ENCODE assay signal across 15 cellular contexts in genomic region chr6:125808060-125808459, GRCh38. TPM values are rescaled to one million over a fixed set of nuclear protein-coding genes. Genes with fewer than 3 reads are reported as not detected.
DNase-seq lines count a peak whose midpoint lies in the region; ATAC-seq, FAIRE-seq and TF ChIP-seq lines count a peak whose summit lies in the region.
"Had no signal": no experiment of that assay in that cellular context is flagged by ENCODE, and none has a peak within 500 bp of the region (broad histone marks: within the 10 kb centered on the region; RNA-seq: fewer than 3 reads in every experiment).

No MANE protein-coding gene starts in this region.

- H3K9ac ChIP-seq in OCI-LY3 (ENCODE audit: low read length) = peak overlapping the region; percentile 27; the same call in 1 of the 2 replicates

- no peak for TF ChIP-seq CTCF in CD4-positive, alpha-beta T cell (IDR thresholded peaks at IDR 0.05)
- TF ChIP-seq CTCF in OCI-LY3 (IDR thresholded peaks at IDR 0.05; ENCODE audit: low read depth, low read length) (no peak), type B pancreatic cell (conservative IDR thresholded peaks at IDR 0.05) (no peak)

- intact Hi-C loops in CD4-positive, alpha-beta T cell (cut with DNase I, micrococcal nuclease) = no loop called here

- no peaks in the 10 kb centered on the region for H3K27me3 ChIP-seq in CD4-positive, alpha-beta T cell (ENCODE audit: control insufficient read depth, insufficient read depth, low read length)
- H3K27me3 ChIP-seq in OCI-LY3 (ENCODE audit: low read depth, low read length) = no peaks in the 10 kb centered on the region
- H3K27me3 ChIP-seq in small intestine (ENCODE audit: control insufficient read depth in 2 of 2, insufficient read depth in 2 of 2, low read length in 2 of 2) = no peaks in the 10 kb centered on the region
- H3K27me3 ChIP-seq: thyroid gland had no signal

- no peak overlapping the region for H2AFZ ChIP-seq in OCI-LY3 (ENCODE audit: low read depth, low read length)

- ATAC-seq in CD4-positive, alpha-beta T cell (ENCODE audit: poor library complexity) = peak; percentile 41
- ATAC-seq in GM19351 (IDR thresholded peaks at IDR 0.05; ENCODE audit: unreplicated experiment) (peak; percentile 18), HG02970 (IDR thresholded peaks at IDR 0.05; ENCODE audit: low FRiP score, unreplicated experiment) (no peak)
- peak; percentile 24 for ATAC-seq in effector memory CD8-positive, alpha-beta T cell (replicated peaks)
- ATAC-seq: esophagus mucosa had no signal

- POLR2A ChIA-PET in CD4-positive, alpha-beta T cell (lab: Charles Lee) = interaction anchor here (1.9 kb wide), 1 partner anchor 17 kb away, joined by 13 read pairs; the partner anchor contains the start of gene NCOA7

- no peak overlapping the region for H3K4me3 Mint-ChIP-seq in CD4-positive, alpha-beta T cell
- H3K4me3 Mint-ChIP-seq in effector memory CD8-positive, alpha-beta T cell = peak overlapping the region; percentile 9 to 49
- H3K4me3 Mint-ChIP-seq in type B pancreatic cell = no peak overlapping the region

- H3K9me3 Mint-ChIP-seq in CD4-positive, alpha-beta T cell = no peaks in the 10 kb centered on the region
- no peaks in the 10 kb centered on the region for H3K9me3 Mint-ChIP-seq in effector memory CD8-positive, alpha-beta T cell
- H3K9me3 Mint-ChIP-seq in type B pancreatic cell = peaks cover 7% of the 10 kb centered on the region

- peak overlapping the region; percentile 74 for H3K4me2 ChIP-seq in OCI-LY3 (ENCODE audit: low read length)

- H3K27ac ChIP-seq in CD4-positive, alpha-beta T cell (ENCODE audit: low read depth, low read length) = no peak overlapping the region
- H3K27ac ChIP-seq in OCI-LY3 (ENCODE audit: low read length) (peak overlapping the region; percentile 70), small intestine (ENCODE audit: low read depth in 1 of 2, low read length in 1 of 2) (peak overlapping the region in 1 of 2 donors; percentile 42)
- H3K27ac ChIP-seq: HL-60, thyroid gland had no signal

- H3K27ac Mint-ChIP-seq in CD4-positive, alpha-beta T cell = peak overlapping the region; percentile 45
- H3K27ac Mint-ChIP-seq in effector memory CD8-positive, alpha-beta T cell = peak overlapping the region in 1 of 2 donors; percentile 10
- no peak overlapping the region for H3K27ac Mint-ChIP-seq in type B pancreatic cell

- peaks cover 4% of the 10 kb centered on the region; the same call in 1 of the 2 replicates for H4K20me1 ChIP-seq in OCI-LY3 (ENCODE audit: insufficient read depth, low read length)

- 70 to 77% (median 71%) methylated on average over 4 of the region's 4 CpGs for WGBS in small intestine, 3 donors

- peaks cover 84% of the 10 kb centered on the region for H3K79me2 ChIP-seq in OCI-LY3 (ENCODE audit: low read length)

- peaks cover 81% of the 10 kb centered on the region for H3K4me1 Mint-ChIP-seq in CD4-positive, alpha-beta T cell (ENCODE audit: low read depth)
- H3K4me1 Mint-ChIP-seq in effector memory CD8-positive, alpha-beta T cell (ENCODE audit: low read depth in 2 of 2) = peaks cover 60 to 61% of the 10 kb centered on the region in 2 donors
- H3K4me1 Mint-ChIP-seq in type B pancreatic cell (ENCODE audit: unreplicated experiment) = peaks cover 31% of the 10 kb centered on the region

- H3K9me3 ChIP-seq in CD4-positive, alpha-beta T cell (ENCODE audit: control insufficient read depth, low read length) = no peaks in the 10 kb centered on the region
- no peaks in the 10 kb centered on the region for H3K9me3 ChIP-seq in OCI-LY3 (ENCODE audit: insufficient read depth, low read length)
- no peaks in the 10 kb centered on the region for H3K9me3 ChIP-seq in small intestine (ENCODE audit: control insufficient read depth, low read depth)
- H3K9me3 ChIP-seq: thyroid gland had no signal

- no peak for DNase-seq in CD4-positive, alpha-beta T cell
- no peak for DNase-seq in effector memory CD8-positive, alpha-beta T cell
- DNase-seq in DMS153 (lab: John Stamatoyannopoulos, UW) (no peak), type B pancreatic cell (ENCODE audit: extremely low spot score, unreplicated experiment) (no peak), small intestine (no peak)
- DNase-seq: activated CD8-positive, alpha-beta memory T cell treated with anti-CD3 and anti-CD28 coated beads, Interleukin-2, amount 50 U/mL, for 4 hours; AML-193; NCI-H748 treated with DMSO at 0.1 percent for 48 hours; retina; thyroid gland had no signal

- H3K4me1 ChIP-seq in OCI-LY3 (ENCODE audit: low read length) (peaks cover 97% of the 10 kb centered on the region), small intestine (ENCODE audit: control insufficient read depth in 2 of 2, insufficient read depth in 1 of 2, low read depth in 1 of 2, low read length in 1 of 2) (peaks cover 21 to 25% of the 10 kb centered on the region in 2 donors)

- no peak for FAIRE-seq in small intestine (lab: Jason Lieb, UNC)

- peaks cover 37% of the 10 kb centered on the region for H3K36me3 Mint-ChIP-seq in CD4-positive, alpha-beta T cell (ENCODE audit: low read depth)
- H3K36me3 Mint-ChIP-seq in effector memory CD8-positive, alpha-beta T cell (ENCODE audit: insufficient read depth) = peaks cover 4% of the 10 kb centered on the region
- H3K36me3 Mint-ChIP-seq in type B pancreatic cell = peaks cover 6% of the 10 kb centered on the region

- H3K4me3 ChIP-seq in OCI-LY3 (ENCODE audit: low read length) = peak overlapping the region; percentile 38; the same call in 1 of the 2 replicates
- no peak overlapping the region for H3K4me3 ChIP-seq in small intestine (ENCODE audit: low read depth in 1 of 2, low read length in 2 of 2)
- H3K4me3 ChIP-seq: thyroid gland had no signal

- CTCF ChIA-PET in CD4-positive, alpha-beta T cell (lab: Charles Lee) = interaction anchor here (0.8 to 2.6 kb wide), 4 partner anchors 11 to 98 kb away, joined by 3 to 7 read pairs (median 4); no protein-coding TSS in a partner anchor

- no peaks in the 10 kb centered on the region for H3K27me3 Mint-ChIP-seq in CD4-positive, alpha-beta T cell
- no peaks in the 10 kb centered on the region for H3K27me3 Mint-ChIP-seq in effector memory CD8-positive, alpha-beta T cell
- H3K27me3 Mint-ChIP-seq in type B pancreatic cell = no peaks in the 10 kb centered on the region

- H3K36me3 ChIP-seq in OCI-LY3 (replicated peaks; ENCODE audit: low read depth, low read length) (peaks cover 3% of the 10 kb centered on the region), small intestine (ENCODE audit: control insufficient read depth in 2 of 2, insufficient read depth in 2 of 2, low read length in 2 of 2) (no peaks in the 10 kb centered on the region)
- H3K36me3 ChIP-seq: thyroid gland had no signal

RNA-seq across cellular contexts. Expression of gene NCOA7, which starts 17.3 kb away (rescaled TPM):
- 10 to 100 TPM; 34.6 to 35.7 TPM for total RNA-seq in CD4-positive, alpha-beta T cell
- total RNA-seq in type B pancreatic cell (ENCODE audit: low replicate concordance) = 29.9 and 54.0 TPM in 2 replicates
- 10 to 100 TPM; 10.7 to 42.3 (median 11.3) TPM for polyA plus RNA-seq in small intestine

RNA-seq across cellular contexts. Expression of gene HEY2, which starts 58.6 kb away (rescaled TPM):
- total RNA-seq in CD4-positive, alpha-beta T cell = under 1 TPM; 0.08 to 0.30 TPM
- 10.0 and 11.3 TPM in 2 replicates for total RNA-seq in type B pancreatic cell (ENCODE audit: low replicate concordance)
- polyA plus RNA-seq in small intestine = 1 to 10 TPM in 1 of 3 donors, under 1 TPM in 1, not detected in 1; 0.81 to 3.8 TPM

Comparison
In these comparisons a context has a peak if more than half of its experiments do, and no peak if none do; other contexts are left out.
1. H3K4me3 Mint-ChIP-seq: peak in effector memory CD8-positive, alpha-beta T cell (2 of 2); none in CD4-positive, alpha-beta T cell (single experiment) and type B pancreatic cell (single experiment).